Comparison of ENCODE assay signal across 9 cellular contexts in genomic region chr5:165630211-165630866, GRCh38.
A peak's percentile ranks its signal among the peaks of the same experiment; 100 is the strongest.
DNase-seq lines count a peak whose midpoint lies in the region; ATAC-seq, FAIRE-seq and TF ChIP-seq lines count a peak whose summit lies in the region.
"Had no signal": no experiment of that assay in that cellular context is flagged by ENCODE, and none has a peak within 500 bp of the region (broad histone marks: within the 10 kb centered on the region; RNA-seq: fewer than 3 reads in every experiment).

No MANE protein-coding gene starts in this region.

- no peak overlapping the region for H3K4me3 ChIP-seq in parathyroid adenoma (ENCODE audit: low read depth, low read length)

- H3K36me3 ChIP-seq in parathyroid adenoma (ENCODE audit: control insufficient read depth, insufficient read depth, low read length): no peaks in the 10 kb centered on the region

- no peaks in the 10 kb centered on the region for H3K4me1 ChIP-seq in parathyroid adenoma

- H3K9ac ChIP-seq in parathyroid adenoma: no peak overlapping the region

- ATAC-seq in HG02759 (IDR thresholded peaks at IDR 0.05; ENCODE audit: unreplicated experiment): peak; percentile 94

- no peak overlapping the region for H3K27ac ChIP-seq in parathyroid adenoma

- H2AFZ ChIP-seq in parathyroid adenoma: no peak overlapping the region

- TF ChIP-seq CTCF in GM12873 (IDR thresholded peaks at IDR 0.05; ENCODE audit: insufficient read depth, low read depth, low read length, missing control alignments): peak; percentile 73
- TF ChIP-seq CTCF in parathyroid adenoma (IDR thresholded peaks at IDR 0.05): peak; percentile 78

- no peaks in the 10 kb centered on the region for H3K9me3 ChIP-seq in parathyroid adenoma (ENCODE audit: control insufficient read depth, low read length)

- in situ Hi-C loops in ACHN (cut with HindIII; ENCODE audit: low pct_ligation_motif_present, low pct_unique_long_range_greater_than_20kb, low sequenced_read_pairs): no loop called here

- DNase-seq in ACHN (peak; percentile 54), NCI-H1105 treated with DMSO at 0.1 percent for 48 hours (lab: John Stamatoyannopoulos, UW) (peak; percentile 3), frontal cortex (ENCODE audit: low spot score in 2 of 2) (peak in 1 of 2 donors; percentile 27), NCI-H128 (lab: John Stamatoyannopoulos, UW; ENCODE audit: unreplicated experiment) (no peak)
- DNase-seq: naive B cell had no signal

- no peaks in the 10 kb centered on the region for H3K27me3 ChIP-seq in parathyroid adenoma (ENCODE audit: control insufficient read depth, insufficient read depth, low read length)

- H3K79me2 ChIP-seq in parathyroid adenoma: no peaks in the 10 kb centered on the region

- FAIRE-seq in TTC549 (lab: Jason Lieb, UNC) (peak; percentile 11), frontal cortex (lab: Jason Lieb, UNC) (peak; percentile 24)

- H3K4me2 ChIP-seq in parathyroid adenoma (ENCODE audit: low read length): no peak overlapping the region
